In genomic region chr10:5813091-5813340, GRCh38 we compare ENCODE assay signal across 8 cellular contexts. TPM values are rescaled to one million over a fixed set of nuclear protein-coding genes. Genes with fewer than 3 reads are reported as not detected.
A peak's percentile ranks its signal among the peaks of the same experiment; 100 is the strongest.
DNase-seq lines count a peak whose midpoint lies in the region; ATAC-seq and TF ChIP-seq lines count a peak whose summit lies in the region.

No MANE protein-coding gene starts in this region.

- CTCF ChIA-PET in CD4-positive, alpha-beta memory T cell (lab: Charles Lee; ENCODE audit: partially characterized antibody), result no interaction called here

- no peaks in the 10 kb centered on the region for H3K27me3 ChIP-seq in CD4-positive, alpha-beta memory T cell (ENCODE audit: insufficient read depth, low read length)
- no peaks in the 10 kb centered on the region for H3K27me3 ChIP-seq in duodenal mucosa (ENCODE audit: control insufficient read depth in 1 of 2, insufficient read depth in 2 of 2, low read length in 2 of 2)

- H3K9me3 Mint-ChIP-seq in CD4-positive, alpha-beta memory T cell, result peaks cover 0 to 2% (median 0%) of the 10 kb centered on the region in 8 donors
- no peaks in the 10 kb centered on the region for H3K9me3 Mint-ChIP-seq in natural killer cell

- no peaks in the 10 kb centered on the region for H3K36me3 ChIP-seq in CD4-positive, alpha-beta memory T cell (ENCODE audit: insufficient read depth, low read length)
- H3K36me3 ChIP-seq in KOPT-K1 (ENCODE audit: insufficient read depth, low read length) (peaks cover 4% of the 10 kb centered on the region), duodenal mucosa (ENCODE audit: control insufficient read depth in 1 of 2, insufficient read depth in 2 of 2, low read length in 2 of 2) (no peaks in the 10 kb centered on the region)

- DNase-seq in CD4-positive, alpha-beta memory T cell, result no peak
- DNase-seq in natural killer cell (no peak), mesenteric fat pad (ENCODE audit: low spot score) (no peak), NCI-H748 treated with DMSO at 0.1 percent for 48 hours (lab: John Stamatoyannopoulos, UW) (no peak)
- no peak for DNase-seq in activated CD8-positive, alpha-beta memory T cell treated with anti-CD3 and anti-CD28 coated beads, Interleukin-2, amount 50 U/mL, for 48 hours

- H3K4me3 ChIP-seq in CD4-positive, alpha-beta memory T cell (ENCODE audit: low read length in 2 of 2), result peak overlapping the region; percentile 59 to 95
- H3K4me3 ChIP-seq in duodenal mucosa (ENCODE audit: low read depth in 1 of 2, low read length in 2 of 2), result peak overlapping the region; percentile 90 to 95

- peaks cover 5 to 16% of the 10 kb centered on the region in 2 donors for H3K36me3 Mint-ChIP-seq in CD4-positive, alpha-beta memory T cell
- no peaks in the 10 kb centered on the region for H3K36me3 Mint-ChIP-seq in natural killer cell

- no peak for TF ChIP-seq CTCF in natural killer cell (IDR thresholded peaks at IDR 0.05)

- no peaks in the 10 kb centered on the region for H3K27me3 Mint-ChIP-seq in CD4-positive, alpha-beta memory T cell
- no peaks in the 10 kb centered on the region for H3K27me3 Mint-ChIP-seq in natural killer cell (ENCODE audit: low read depth in 2 of 2)

- peaks cover 55% of the 10 kb centered on the region for H3K4me1 ChIP-seq in CD4-positive, alpha-beta memory T cell (ENCODE audit: insufficient read depth, low read length)
- H3K4me1 ChIP-seq in duodenal mucosa (ENCODE audit: control insufficient read depth in 1 of 2, insufficient read depth in 2 of 2, low read length in 2 of 2), result peaks cover 37 to 41% of the 10 kb centered on the region in 2 donors

- H3K27ac Mint-ChIP-seq in CD4-positive, alpha-beta memory T cell, result peak overlapping the region; percentile 88 to 98 (median 97)
- H3K27ac Mint-ChIP-seq in natural killer cell, result peak overlapping the region; percentile 82 to 84

- H3K9ac ChIP-seq in duodenal mucosa (ENCODE audit: low read depth in 1 of 2, low read length in 2 of 2), result peak overlapping the region; percentile 91 to 96

- H3K27ac ChIP-seq in CD4-positive, alpha-beta memory T cell (ENCODE audit: low read depth, low read length), result peak overlapping the region; percentile 98
- H3K27ac ChIP-seq in KOPT-K1 (ENCODE audit: low read depth, low read length, poor library complexity, severe bottlenecking), result peak overlapping the region; percentile 93
- H3K27ac ChIP-seq in duodenal mucosa (ENCODE audit: low read depth, low read length), result peak overlapping the region; percentile 99

- intact Hi-C loops in CD4-positive, alpha-beta memory T cell (cut with micrococcal nuclease), result loop anchor here (1.0 to 10.0 kb wide), 9 partner anchors 38 to 1976 kb away; partner anchors contain the start of genes ATP5F1C, FBH1, IL15RA and RBM17
- intact Hi-C loops in natural killer cell (cut with micrococcal nuclease), result loop anchor here (1.0 to 5.0 kb wide), 4 partner anchors 59 to 164 kb away; partner anchors contain the start of genes FBH1, IL15RA and TASOR2

- peak; percentile 24 for ATAC-seq in GM21723 (IDR thresholded peaks at IDR 0.05; ENCODE audit: unreplicated experiment)
- ATAC-seq in natural killer cell, result peak; percentile 24 to 32 (median 27)

- H3K4me1 Mint-ChIP-seq in CD4-positive, alpha-beta memory T cell, result peaks cover 40 to 69% (median 56%) of the 10 kb centered on the region in 4 donors
- H3K4me1 Mint-ChIP-seq in natural killer cell, result peaks cover 47 to 51% of the 10 kb centered on the region in 2 donors

- POLR2A ChIA-PET in CD4-positive, alpha-beta memory T cell (lab: Charles Lee; ENCODE audit: partially characterized antibody), result interaction anchor here (0.7 to 2.6 kb wide), 17 partner anchors 8 to 597 kb away, joined by 3 to 27 read pairs (median 4); partner anchors contain the start of genes ANKRD16, FBH1 and TASOR2

- peak overlapping the region; percentile 87 to 98 (median 95) for H3K4me3 Mint-ChIP-seq in CD4-positive, alpha-beta memory T cell
- H3K4me3 Mint-ChIP-seq in natural killer cell, result peak overlapping the region; percentile 88

- no peaks in the 10 kb centered on the region for H3K9me3 ChIP-seq in CD4-positive, alpha-beta memory T cell (ENCODE audit: control insufficient read depth in 1 of 2, low read length in 2 of 2)
- H3K9me3 ChIP-seq in KOPT-K1 (ENCODE audit: insufficient read depth, low read length, poor library complexity, severe bottlenecking) (no peaks in the 10 kb centered on the region), duodenal mucosa (ENCODE audit: control insufficient read depth in 1 of 2, low read length in 2 of 2) (no peaks in the 10 kb centered on the region)

RNA-seq across cellular contexts. Expression of gene GDI2, which starts 0.2 kb away (rescaled TPM):
- 100 to 1,000 TPM; 137 to 140 TPM for total RNA-seq in CD4-positive, alpha-beta memory T cell
- 100 to 1,000 TPM; 193 to 248 TPM for polyA plus RNA-seq in CD4-positive, alpha-beta memory T cell
- total RNA-seq in natural killer cell (100 to 1,000 TPM in 2 of 3 donors, 10 to 100 TPM in 1; 97.9 to 104 (median 104) TPM), mesenteric fat pad (179 TPM)
